ENCODE assay signal across 1 cellular context in genomic region chr12:6699259-6699988, GRCh38.
TF ChIP-seq lines count a peak whose summit lies in the region.

No MANE protein-coding gene starts in this region.

TF ChIP-seq in IMR-90, 13 proteins besides CTCF, POLR2A, EP300 and RAD21:
- no peak for TF ChIP-seq USF2 (IDR thresholded peaks at IDR 0.05; ENCODE audit: low read depth, low read length)
- TF ChIP-seq ELK1 (IDR thresholded peaks at IDR 0.05; ENCODE audit: borderline replicate concordance, low read depth, low read length): no peak
- TF ChIP-seq RCOR1 (IDR thresholded peaks at IDR 0.05; ENCODE audit: insufficient replicate concordance, low read length): no peak
- no peak for TF ChIP-seq CHD1 (IDR thresholded peaks at IDR 0.05; ENCODE audit: low read depth, low read length)
- TF ChIP-seq SMC3 (IDR thresholded peaks at IDR 0.05; ENCODE audit: low read depth, low read length): no peak
- TF ChIP-seq MAFK (IDR thresholded peaks at IDR 0.05; ENCODE audit: low read depth, low read length): no peak
- no peak for TF ChIP-seq MXI1 (IDR thresholded peaks at IDR 0.05; ENCODE audit: borderline replicate concordance, low read depth, low read length)
- TF ChIP-seq BHLHE40 (IDR thresholded peaks at IDR 0.05; ENCODE audit: low read depth, low read length): no peak
- TF ChIP-seq NFE2L2 (IDR thresholded peaks at IDR 0.05; ENCODE audit: low read depth, low read length): no peak
- TF ChIP-seq RFX5 (IDR thresholded peaks at IDR 0.05; ENCODE audit: low read depth, low read length): no peak
- no peak for TF ChIP-seq CEBPB (IDR thresholded peaks at IDR 0.05; ENCODE audit: low read depth, low read length)
- no peak for TF ChIP-seq FOS (IDR thresholded peaks at IDR 0.05; ENCODE audit: low read depth, low read length)
- no peak for TF ChIP-seq MAZ (IDR thresholded peaks at IDR 0.05; ENCODE audit: borderline replicate concordance, low read depth, low read length)
